Comparison of ENCODE assay signal across 8 cellular contexts in genomic region chr10:77925410-77925794, GRCh38. TPM values are rescaled to one million over a fixed set of nuclear protein-coding genes. Genes with fewer than 3 reads are reported as not detected.
DNase-seq lines count a peak whose midpoint lies in the region; ATAC-seq and TF ChIP-seq lines count a peak whose summit lies in the region.

No MANE protein-coding gene starts in this region.

- peaks cover 0 to 68% (median 20%) of the 10 kb centered on the region in 3 donors for H3K4me1 ChIP-seq in gastroesophageal sphincter

- POLR2A ChIA-PET in activated CD4-positive, alpha-beta T cell treated with anti-CD3 and anti-CD28 coated beads for 36 hours (lab: Charles Lee), result interaction anchor here (0.6 kb wide), 1 partner anchor 140 kb away, joined by 5 read pairs; no protein-coding TSS in a partner anchor
- POLR2A ChIA-PET in WTC11 (lab: Charles Lee), result interaction anchor here (2.2 kb wide), 1 partner anchor 24 kb away, joined by 9 read pairs; no protein-coding TSS in a partner anchor

- no peak for ATAC-seq in activated CD4-positive, alpha-beta T cell treated with anti-CD3 and anti-CD28 coated beads for 36 hours
- ATAC-seq in WTC11 (no peak), gastroesophageal sphincter (no peak), HG03469 (IDR thresholded peaks at IDR 0.05; ENCODE audit: unreplicated experiment) (no peak)

- DNase-seq in activated CD4-positive, alpha-beta T cell treated with anti-CD3 and anti-CD28 coated beads for 36 hours, result no peak
- DNase-seq in activated CD4-positive, alpha-beta T cell treated with anti-CD3 and anti-CD28 coated beads for 1 hour, result no peak
- DNase-seq in WTC11 (ENCODE audit: low spot score) (no peak), nucleus accumbens (lab: John Stamatoyannopoulos, UW) (peak in 41 of 56 donors; percentile 5 to 64 (median 23)), T1000 (lab: John Stamatoyannopoulos, UW) (no peak)
- no peak for DNase-seq in stimulated activated CD4-positive, alpha-beta T cell treated with anti-CD3 and anti-CD28 coated beads, Interleukin-12 subunit alpha, Interleukin-12 subunit beta, amount 100 ng/mL, for 4 hours

- H3K4me1 Mint-ChIP-seq in activated CD4-positive, alpha-beta T cell treated with anti-CD3 and anti-CD28 coated beads for 36 hours, result peaks cover 7% of the 10 kb centered on the region
- H3K4me1 Mint-ChIP-seq in WTC11, result peaks cover 52% of the 10 kb centered on the region

- no peaks in the 10 kb centered on the region for H3K36me3 Mint-ChIP-seq in activated CD4-positive, alpha-beta T cell treated with anti-CD3 and anti-CD28 coated beads for 36 hours (ENCODE audit: low read depth)
- H3K36me3 Mint-ChIP-seq in WTC11, result peaks cover 8% of the 10 kb centered on the region

- CTCF ChIA-PET in activated CD4-positive, alpha-beta T cell treated with anti-CD3 and anti-CD28 coated beads for 36 hours (lab: Charles Lee), result interaction anchor here (0.8 kb wide), 1 partner anchor 1307 kb away, joined by 3 read pairs; no protein-coding TSS in a partner anchor
- CTCF ChIA-PET in WTC11 (lab: Charles Lee), result interaction anchor here (3.8 to 6.4 kb wide), 2 partner anchors 35 to 49 kb away, joined by 27 to 48 read pairs; no protein-coding TSS in a partner anchor

- peak overlapping the region; percentile 72 to 94 for H3K4me3 ChIP-seq in gastroesophageal sphincter

- intact Hi-C loops in activated CD4-positive, alpha-beta T cell treated with anti-CD3 and anti-CD28 coated beads for 36 hours (cut with DNase I, micrococcal nuclease), result loop anchor here (5.0 kb wide), 2 partner anchors 78 to 102 kb away; partner anchors contain the start of gene POLR3A (in 1 of the 2)

- H3K27ac ChIP-seq in gastroesophageal sphincter, result peak overlapping the region; percentile 75 to 95 (median 92)

- H3K9me3 Mint-ChIP-seq in activated CD4-positive, alpha-beta T cell treated with anti-CD3 and anti-CD28 coated beads for 36 hours (ENCODE audit: low read depth), result no peaks in the 10 kb centered on the region
- H3K9me3 Mint-ChIP-seq in WTC11, result peaks cover 7% of the 10 kb centered on the region

- H3K27me3 Mint-ChIP-seq in activated CD4-positive, alpha-beta T cell treated with anti-CD3 and anti-CD28 coated beads for 36 hours, result peaks cover 38% of the 10 kb centered on the region
- H3K27me3 Mint-ChIP-seq in WTC11 (ENCODE audit: low read depth), result peaks cover 8% of the 10 kb centered on the region

- TF ChIP-seq EP300 in gastroesophageal sphincter (IDR thresholded peaks at IDR 0.05), result no peak

- TF ChIP-seq POLR2A in gastroesophageal sphincter (IDR thresholded peaks at IDR 0.05), result peak in 1 of 2 donors; percentile 7

- H3K36me3 ChIP-seq in gastroesophageal sphincter, result no peaks in the 10 kb centered on the region

- no peaks in the 10 kb centered on the region for H3K27me3 ChIP-seq in gastroesophageal sphincter

- H3K27ac Mint-ChIP-seq in activated CD4-positive, alpha-beta T cell treated with anti-CD3 and anti-CD28 coated beads for 36 hours, result no peak overlapping the region
- H3K27ac Mint-ChIP-seq in WTC11, result no peak overlapping the region

- H3K4me3 Mint-ChIP-seq in activated CD4-positive, alpha-beta T cell treated with anti-CD3 and anti-CD28 coated beads for 36 hours, result peak overlapping the region; percentile 35
- H3K4me3 Mint-ChIP-seq in WTC11, result peak overlapping the region; percentile 66

- no peaks in the 10 kb centered on the region for H3K9me3 ChIP-seq in gastroesophageal sphincter

- TF ChIP-seq CTCF in WTC11 (IDR thresholded peaks at IDR 0.05) (no peak), gastroesophageal sphincter (IDR thresholded peaks at IDR 0.05) (no peak)

- 8 to 15% methylated on average over 2 of the region's 7 CpGs for WGBS in gastroesophageal sphincter (ENCODE audit: low coverage in 1 of 2), 2 donors

TF ChIP-seq in WTC11, 78 proteins besides CTCF, POLR2A, EP300 and RAD21:
- TF ChIP-seq FOXP1 (CRISPR knock-in tag; IDR thresholded peaks at IDR 0.05; ENCODE audit: borderline replicate concordance) (no peak), STAT6 (CRISPR knock-in tag; conservative IDR thresholded peaks at IDR 0.05; ENCODE audit: low read depth) (no peak), SP1 (CRISPR knock-in tag; conservative IDR thresholded peaks at IDR 0.05) (no peak), ZNF512 (CRISPR knock-in tag; IDR thresholded peaks at IDR 0.05; ENCODE audit: borderline replicate concordance) (no peak), MLX (CRISPR knock-in tag; IDR thresholded peaks at IDR 0.05) (no peak), ZNF532 (CRISPR knock-in tag; IDR thresholded peaks at IDR 0.05; ENCODE audit: borderline replicate concordance) (no peak), ZNF121 (CRISPR knock-in tag; IDR thresholded peaks at IDR 0.05) (peak; percentile 35; the same call in 1 of the 2 replicates)

RNA-seq across cellular contexts. Expression of gene DLG5, which starts 1.2 kb away (rescaled TPM):
- 1 to 10 TPM; 2.1 to 2.3 TPM for total RNA-seq in activated CD4-positive, alpha-beta T cell treated with anti-CD3 and anti-CD28 coated beads for 36 hours
- total RNA-seq in WTC11 (2021) (58.1 to 65.5 TPM (median 59.1 TPM) in 3 replicates), gastroesophageal sphincter (100 to 1,000 TPM in 1 of 4 donors, 10 to 100 TPM in 3; 52.0 to 127 (median 56.3) TPM)

Comparison
In these comparisons a context has a peak if more than half of its experiments do, and no peak if none do; other contexts are left out.
1. DNase-seq: peak in nucleus accumbens (41 of 56); none in activated CD4-positive, alpha-beta T cell treated with anti-CD3 and anti-CD28 coated beads for 36 hours (single experiment), activated CD4-positive, alpha-beta T cell treated with anti-CD3 and anti-CD28 coated beads for 1 hour (single experiment), WTC11 (single experiment), stimulated activated CD4-positive, alpha-beta T cell treated with anti-CD3 and anti-CD28 coated beads, Interleukin-12 subunit alpha, Interleukin-12 subunit beta, amount 100 ng/mL, for 4 hours (single experiment) and T1000 (single experiment).
2. RNA of gene DLG5, which starts 1.2 kb away (total RNA-seq): 58.1 to 65.5 TPM in WTC11 and 52.0 to 127 TPM in gastroesophageal sphincter; 2.1 to 2.3 TPM in activated CD4-positive, alpha-beta T cell treated with anti-CD3 and anti-CD28 coated beads for 36 hours; every median in the first group is over 10 times any median in the second.